Comparison of ENCODE assay signal across 15 cellular contexts in the genomic region with DNA sequence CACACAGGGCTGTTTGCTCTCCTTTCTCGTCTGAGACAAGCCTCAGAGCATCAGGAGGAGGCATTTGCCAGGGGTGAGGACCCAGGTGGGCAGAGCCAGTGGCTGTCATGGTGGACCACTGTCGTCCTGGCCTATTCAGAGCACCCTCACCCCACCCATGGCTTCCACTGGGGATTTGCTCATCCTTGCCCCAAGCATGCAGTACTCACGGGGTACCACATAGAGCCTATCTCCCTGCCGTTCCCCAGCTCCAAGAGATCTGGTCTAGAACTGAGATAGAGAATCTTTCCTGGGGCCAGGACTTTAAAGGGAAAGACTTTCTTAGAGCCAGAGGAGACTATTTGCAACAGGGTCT.
"Had no signal": no experiment of that assay in that cellular context is flagged by ENCODE, and none has a peak within 500 bp of the region (broad histone marks: within the 10 kb centered on the region; RNA-seq: fewer than 3 reads in every experiment).

No MANE protein-coding gene starts in this region.

- H3K9me3 ChIP-seq: left lung, upper lobe of left lung had no signal

- H3K4me3 ChIP-seq: left lung, smooth muscle cell, upper lobe of left lung had no signal

- H3K4me2 ChIP-seq: smooth muscle cell had no signal

- H3K27ac ChIP-seq: left lung, upper lobe of left lung had no signal

- H3K4me1 Mint-ChIP-seq: activated naive CD8-positive, alpha-beta T cell treated with anti-CD3 and anti-CD28 coated beads, Interleukin-2, amount 10 ng/mL, durations not matched to agents 7 days and 5 days; stimulated activated effector memory CD8-positive, alpha-beta T cell treated with anti-CD3 and anti-CD28 coated beads, Interleukin-12 subunit alpha, Interleukin-12 subunit beta, amount 100 ng/mL, for 72 hours had no signal

- H3K9me3 Mint-ChIP-seq: activated CD4-positive, alpha-beta memory T cell treated with anti-CD3 and anti-CD28 coated beads for 36 hours; activated naive CD8-positive, alpha-beta T cell treated with anti-CD3 and anti-CD28 coated beads, Interleukin-2, amount 10 ng/mL, durations not matched to agents 7 days and 5 days; stimulated activated effector memory CD8-positive, alpha-beta T cell treated with anti-CD3 and anti-CD28 coated beads, Interleukin-12 subunit alpha, Interleukin-12 subunit beta, amount 100 ng/mL, for 72 hours had no signal

- H3K27me3 ChIP-seq: left lung, upper lobe of left lung had no signal

- ATAC-seq: stimulated activated effector memory CD8-positive, alpha-beta T cell treated with anti-CD3 and anti-CD28 coated beads, Interleukin-12 subunit alpha, Interleukin-12 subunit beta, amount 100 ng/mL, for 72 hours had no signal

- H3K36me3 ChIP-seq: left lung, upper lobe of left lung had no signal

- H3K27ac Mint-ChIP-seq: activated CD4-positive, alpha-beta memory T cell treated with anti-CD3 and anti-CD28 coated beads for 36 hours; activated naive CD8-positive, alpha-beta T cell treated with anti-CD3 and anti-CD28 coated beads, Interleukin-2, amount 10 ng/mL, durations not matched to agents 7 days and 5 days; stimulated activated effector memory CD8-positive, alpha-beta T cell treated with anti-CD3 and anti-CD28 coated beads, Interleukin-12 subunit alpha, Interleukin-12 subunit beta, amount 100 ng/mL, for 72 hours had no signal

- H3K36me3 Mint-ChIP-seq: activated CD4-positive, alpha-beta memory T cell treated with anti-CD3 and anti-CD28 coated beads for 36 hours; activated naive CD8-positive, alpha-beta T cell treated with anti-CD3 and anti-CD28 coated beads, Interleukin-2, amount 10 ng/mL, durations not matched to agents 7 days and 5 days; stimulated activated effector memory CD8-positive, alpha-beta T cell treated with anti-CD3 and anti-CD28 coated beads, Interleukin-12 subunit alpha, Interleukin-12 subunit beta, amount 100 ng/mL, for 72 hours had no signal

- H3K4me3 Mint-ChIP-seq: activated CD4-positive, alpha-beta memory T cell treated with anti-CD3 and anti-CD28 coated beads for 36 hours; activated naive CD8-positive, alpha-beta T cell treated with anti-CD3 and anti-CD28 coated beads, Interleukin-2, amount 10 ng/mL, durations not matched to agents 7 days and 5 days; stimulated activated effector memory CD8-positive, alpha-beta T cell treated with anti-CD3 and anti-CD28 coated beads, Interleukin-12 subunit alpha, Interleukin-12 subunit beta, amount 100 ng/mL, for 72 hours had no signal

- DNase-seq: activated CD4-positive, alpha-beta memory T cell treated with anti-CD3 and anti-CD28 coated beads for 36 hours; activated gamma-delta T cell treated with Interleukin-2 at 50 U/mL for 16 hours; activated naive CD8-positive, alpha-beta T cell treated with anti-CD3 and anti-CD28 coated beads, Interleukin-2, amount 10 ng/mL, durations not matched to agents 7 days and 5 days; activated T-cell treated with anti-CD3 and anti-CD28 coated beads, Interleukin-2, amount 50 U/mL, for 48 hours; central memory CD4-positive, alpha-beta T cell; dermis blood vessel endothelial cell; glutamatergic neuron; left lung; mesendoderm; right cardiac atrium; substantia nigra; T-helper 9 cell; upper lobe of left lung had no signal
